In genomic region chr4:56104188-56104587, GRCh38 we compare ENCODE assay signal across 1 cellular context.
TF ChIP-seq lines count a peak whose summit lies in the region.

No MANE protein-coding gene starts in this region.

TF ChIP-seq in HepG2, 621 proteins besides CTCF, POLR2A, EP300 and RAD21 (continued from another document):
- TF ChIP-seq ZNF781 (CRISPR knock-in tag; IDR thresholded peaks at IDR 0.05; ENCODE audit: borderline replicate concordance, not compliant biosample characterization) (no peak), NR2F2 (IDR thresholded peaks at IDR 0.05; ENCODE audit: borderline replicate concordance, low read depth) (peak; percentile 34; the same call in 1 of the 2 replicates), ATF7 (IDR thresholded peaks at IDR 0.05) (no peak), ATF7 (CRISPR knock-in tag; IDR thresholded peaks at IDR 0.05) (no peak), GRHL1 (CRISPR knock-in tag; conservative IDR thresholded peaks at IDR 0.05) (no peak), TSC22D2 (CRISPR knock-in tag; IDR thresholded peaks at IDR 0.05; ENCODE audit: borderline replicate concordance) (no peak), CSRNP1 (CRISPR knock-in tag; IDR thresholded peaks at IDR 0.05) (no peak), ZKSCAN1 (IDR thresholded peaks at IDR 0.05; ENCODE audit: low read length) (no peak), FOXP4 (CRISPR knock-in tag; IDR thresholded peaks at IDR 0.05) (peak; percentile 82), SRF (IDR thresholded peaks at IDR 0.05; ENCODE audit: low read depth, low read length) (no peak), E2F2 (CRISPR knock-in tag; IDR thresholded peaks at IDR 0.05; ENCODE audit: borderline replicate concordance) (no peak), KDM1A (CRISPR knock-in tag; IDR thresholded peaks at IDR 0.05) (no peak), ZBTB37 (CRISPR knock-in tag; IDR thresholded peaks at IDR 0.05) (no peak), ZNF12 (CRISPR knock-in tag; IDR thresholded peaks at IDR 0.05) (no peak)
